1 cellular context compared by ENCODE assay signal in the genomic region with DNA sequence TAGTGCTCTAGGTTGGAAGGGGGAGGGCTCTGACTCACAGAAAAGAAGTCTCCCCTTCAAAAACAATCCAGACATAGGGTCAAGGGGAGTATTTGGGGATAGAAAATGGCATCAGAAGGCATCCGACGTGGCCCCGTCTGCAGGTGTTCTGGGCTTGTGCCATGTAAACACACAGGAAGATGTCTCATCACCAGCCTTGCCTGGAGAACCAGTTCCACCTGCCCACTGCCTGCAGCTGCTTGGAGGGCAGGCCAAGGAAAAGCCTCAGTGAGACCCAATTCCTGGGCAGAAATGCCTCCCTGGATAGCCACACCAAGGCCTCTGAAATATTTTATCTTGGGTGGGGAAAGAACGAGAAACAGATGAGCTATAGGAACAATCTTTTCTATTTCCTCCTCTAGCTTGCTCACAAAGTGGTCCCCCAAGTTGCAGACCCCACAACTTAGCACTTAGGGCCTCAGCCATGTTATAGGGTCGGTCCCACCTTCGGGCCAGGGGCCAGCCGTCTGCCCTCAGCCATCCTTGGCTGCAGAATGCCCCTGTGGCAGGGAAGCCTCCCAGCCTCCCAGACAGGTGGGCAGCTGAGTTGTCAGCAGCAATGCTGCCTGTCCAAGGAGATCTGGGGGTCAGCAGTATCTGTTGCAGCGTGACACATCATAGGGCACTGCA.
TF ChIP-seq lines count a peak whose summit lies in the region.

No MANE protein-coding gene starts in this region.

TF ChIP-seq in H1, 55 proteins besides CTCF, POLR2A, EP300 and RAD21:
- no peak for TF ChIP-seq JUN (IDR thresholded peaks at IDR 0.05; ENCODE audit: low read depth, low read length)
- TF ChIP-seq FOSL1 (IDR thresholded peaks at IDR 0.05; ENCODE audit: insufficient read depth, low read depth, low read length): no peak
- no peak for TF ChIP-seq ZNF274 (IDR thresholded peaks at IDR 0.05; ENCODE audit: borderline replicate concordance, extremely low read depth, low read length)
- no peak for TF ChIP-seq BACH1 (IDR thresholded peaks at IDR 0.05; ENCODE audit: low read length)
- no peak for TF ChIP-seq GABPA (IDR thresholded peaks at IDR 0.05; ENCODE audit: borderline replicate concordance, insufficient read depth, low read length)
- no peak for TF ChIP-seq RFX5 (IDR thresholded peaks at IDR 0.05; ENCODE audit: borderline replicate concordance, low read depth, low read length)
- TF ChIP-seq MAFK (IDR thresholded peaks at IDR 0.05; ENCODE audit: low read depth, low read length): no peak
- no peak for TF ChIP-seq SP4 (IDR thresholded peaks at IDR 0.05; ENCODE audit: low read length)
- TF ChIP-seq EZH2 (IDR thresholded peaks at IDR 0.05; ENCODE audit: low read depth, low read length, severe bottlenecking): no peak
- no peak for TF ChIP-seq CHD2 (IDR thresholded peaks at IDR 0.05; ENCODE audit: low read length)
- no peak for TF ChIP-seq CBX8 (IDR thresholded peaks at IDR 0.05; ENCODE audit: borderline replicate concordance, low read depth, low read length)
- no peak for TF ChIP-seq POU5F1 (IDR thresholded peaks at IDR 0.05; ENCODE audit: low read depth, low read length)
- no peak for TF ChIP-seq BCL11A (IDR thresholded peaks at IDR 0.05; ENCODE audit: low read depth in 2 of 2, low read length in 2 of 2)
- TF ChIP-seq SIN3A (conservative IDR thresholded peaks at IDR 0.05 in 1 of 2, IDR thresholded peaks at IDR 0.05 in 1 of 2; ENCODE audit: low read depth in 1 of 2, low read length in 2 of 2): no peak
- TF ChIP-seq SUZ12 (IDR thresholded peaks at IDR 0.05; ENCODE audit: low read length): no peak
- TF ChIP-seq, protein P1, sequence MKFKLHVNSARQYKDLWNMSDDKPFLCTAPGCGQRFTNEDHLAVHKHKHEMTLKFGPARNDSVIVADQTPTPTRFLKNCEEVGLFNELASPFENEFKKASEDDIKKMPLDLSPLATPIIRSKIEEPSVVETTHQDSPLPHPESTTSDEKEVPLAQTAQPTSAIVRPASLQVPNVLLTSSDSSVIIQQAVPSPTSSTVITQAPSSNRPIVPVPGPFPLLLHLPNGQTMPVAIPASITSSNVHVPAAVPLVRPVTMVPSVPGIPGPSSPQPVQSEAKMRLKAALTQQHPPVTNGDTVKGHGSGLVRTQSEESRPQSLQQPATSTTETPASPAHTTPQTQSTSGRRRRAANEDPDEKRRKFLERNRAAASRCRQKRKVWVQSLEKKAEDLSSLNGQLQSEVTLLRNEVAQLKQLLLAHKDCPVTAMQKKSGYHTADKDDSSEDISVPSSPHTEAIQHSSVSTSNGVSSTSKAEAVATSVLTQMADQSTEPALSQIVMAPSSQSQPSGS (IDR thresholded peaks at IDR 0.05; ENCODE audit: low read length): no peak
- no peak for TF ChIP-seq PHF8 (conservative IDR thresholded peaks at IDR 0.05; ENCODE audit: low read depth, low read length)
- TF ChIP-seq RNF2 (IDR thresholded peaks at IDR 0.05; ENCODE audit: borderline replicate concordance, low read depth, low read length, missing control alignments, poor library complexity, severe bottlenecking): no peak
